In the genomic region with DNA sequence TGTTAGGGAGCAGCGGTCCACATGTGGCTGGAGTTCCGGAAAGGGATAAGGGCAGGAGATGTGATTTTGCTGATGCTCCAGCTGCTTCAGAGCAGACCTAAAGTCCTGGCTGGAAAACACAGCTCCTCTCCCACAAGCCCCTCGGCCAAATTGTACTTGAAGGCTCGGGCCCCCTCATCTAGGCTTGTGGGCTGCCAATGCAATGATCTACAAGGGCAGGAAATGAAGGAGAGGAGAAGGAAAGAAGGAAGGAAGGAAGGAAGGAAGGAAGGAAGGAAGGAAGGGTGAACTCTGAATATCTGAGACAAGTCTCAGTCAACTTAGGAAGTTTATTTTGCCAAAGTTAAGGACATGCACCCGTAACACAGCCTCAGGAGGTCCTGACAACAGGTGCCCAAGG, we compare ENCODE assay signal across 21 cellular contexts.
"Had no signal": no experiment of that assay in that cellular context is flagged by ENCODE, and none has a peak within 500 bp of the region (broad histone marks: within the 10 kb centered on the region; RNA-seq: fewer than 3 reads in every experiment).

No MANE protein-coding gene starts in this region.

- ATAC-seq: sciatic nerve had no signal

- FAIRE-seq: colon, frontal cortex, islet of Langerhans, pancreas had no signal

- H3K27me3 ChIP-seq: breast epithelium, left lung, pancreas, vagina had no signal

- H3K27ac ChIP-seq: breast epithelium, left lung, lower lobe of right lung, pancreas, prostate gland, skin epidermis, vagina, WERI-Rb-1 had no signal

- DNase-seq: activated CD4-positive, alpha-beta memory T cell treated with anti-CD3 and anti-CD28 coated beads, Interleukin-2, amount 10 ng/mL, durations not matched to agents 7 days and 5 days; activated CD4-positive, alpha-beta T cell treated with anti-CD3 and anti-CD28 coated beads for 1 hour; activated CD4-positive, alpha-beta T cell treated with anti-CD3 and anti-CD28 coated beads, Interleukin-2, amount 10 ng/mL, durations not matched to agents 7 days and 5 days; effector memory CD4-positive, alpha-beta T cell; left lung; lower lobe of right lung; nucleus accumbens; pancreas; retina; stimulated activated CD4-positive, alpha-beta T cell treated with anti-CD3 and anti-CD28 coated beads, Interleukin-12 subunit alpha, Interleukin-12 subunit beta, amount 100 ng/mL, for 4 hours; stimulated activated CD4-positive, alpha-beta T cell treated with anti-CD3 and anti-CD28 coated beads, Interleukin-4, amount 100 ng/mL, for 1 hour; T1000; WERI-Rb-1 had no signal

- H3K4me1 ChIP-seq: breast epithelium, prostate gland, vagina had no signal

- H3K36me3 ChIP-seq: breast epithelium, left lung, lower lobe of right lung, pancreas, prostate gland, vagina, WERI-Rb-1 had no signal

- H3K4me3 ChIP-seq: breast epithelium, left lung, lower lobe of right lung, pancreas, prostate gland, skin epidermis, vagina had no signal

- H3K9me3 ChIP-seq: breast epithelium, pancreas, prostate gland, vagina had no signal
